In genomic region chr3:13083898-13084297, GRCh38 we compare ENCODE assay signal across 19 cellular contexts. TPM values are rescaled to one million over a fixed set of nuclear protein-coding genes. Genes with fewer than 3 reads are reported as not detected.
A peak's percentile ranks its signal among the peaks of the same experiment; 100 is the strongest.
DNase-seq lines count a peak whose midpoint lies in the region; ATAC-seq, FAIRE-seq and TF ChIP-seq lines count a peak whose summit lies in the region.
"Had no signal": no experiment of that assay in that cellular context is flagged by ENCODE, and none has a peak within 500 bp of the region (broad histone marks: within the 10 kb centered on the region; RNA-seq: fewer than 3 reads in every experiment).

No MANE protein-coding gene starts in this region.

- FAIRE-seq in GM18507 (lab: Jason Lieb, UNC), result peak; percentile 69

- H3F3A ChIP-seq in neural progenitor cell (ENCODE audit: low read depth), result no peaks in the 10 kb centered on the region

- DNase-seq in GM18507 (ENCODE audit: extremely low spot score, insufficient read length, low read depth), result no peak
- DNase-seq in neural progenitor cell (ENCODE audit: low spot score), result no peak
- no peak for DNase-seq in stimulated activated naive CD4-positive, alpha-beta T cell treated with Interleukin-2 at 50 U/mL for 16 hours (lab: John Stamatoyannopoulos, UW)
- DNase-seq in activated CD8-positive, alpha-beta memory T cell treated with anti-CD3 and anti-CD28 coated beads for 24 hours, result no peak
- no peak for DNase-seq in breast epithelium (ENCODE audit: low spot score in 2 of 2)
- DNase-seq: activated CD8-positive, alpha-beta T cell treated with anti-CD3 and anti-CD28 coated beads, Interleukin-2, amount 10 ng/mL, durations not matched to agents 7 days and 5 days; BE2C; brain microvascular endothelial cell; effector memory CD4-positive, alpha-beta T cell; foreskin fibroblast; GOT3; NCI-H526 treated with DMSO at 0.1 percent for 48 hours; SHP77 treated with DMSO at 0.1 percent for 48 hours; stimulated activated CD4-positive, alpha-beta T cell treated with anti-CD3 and anti-CD28 coated beads, Interleukin-4, amount 100 ng/mL, for 1 hour; stimulated activated naive CD8-positive, alpha-beta T cell treated with anti-CD3 and anti-CD28 coated beads, Interleukin-15, Interleukin-2, amounts not matched to agents 100 U/mL and 50 U/mL, for 24 hours had no signal

- H3K36me3 ChIP-seq in neural progenitor cell (no peaks in the 10 kb centered on the region), breast epithelium (no peaks in the 10 kb centered on the region)
- H3K36me3 ChIP-seq: BE2C, brain microvascular endothelial cell had no signal

- no peak overlapping the region for H3K4me2 ChIP-seq in neural progenitor cell
- H3K4me2 ChIP-seq: KMS-11 had no signal

- H3K79me2 ChIP-seq in neural progenitor cell (ENCODE audit: low read depth), result no peaks in the 10 kb centered on the region

- TF ChIP-seq CTCF in neural progenitor cell (IDR thresholded peaks at IDR 0.05), result no peak
- no peak for TF ChIP-seq CTCF in breast epithelium (IDR thresholded peaks at IDR 0.05)

- H3K36me3 Mint-ChIP-seq in neural progenitor cell, result no peaks in the 10 kb centered on the region

- H4K20me1 ChIP-seq in neural progenitor cell (ENCODE audit: low read depth), result no peaks in the 10 kb centered on the region

- H3K4me3 ChIP-seq in neural progenitor cell (no peak overlapping the region), breast epithelium (no peak overlapping the region)

- no peak overlapping the region for H3K4me3 Mint-ChIP-seq in neural progenitor cell
- H3K4me3 Mint-ChIP-seq: activated CD8-positive, alpha-beta T cell treated with anti-CD3 and anti-CD28 coated beads, Interleukin-2, amount 10 ng/mL, durations not matched to agents 7 days and 5 days had no signal

- H3K27ac ChIP-seq in neural progenitor cell (no peak overlapping the region), breast epithelium (no peak overlapping the region)
- H3K27ac ChIP-seq: brain microvascular endothelial cell, KMS-11 had no signal

- ATAC-seq in GM21576 (IDR thresholded peaks at IDR 0.05; ENCODE audit: unreplicated experiment), result peak; percentile 58
- ATAC-seq in HG03442 (IDR thresholded peaks at IDR 0.05; ENCODE audit: unreplicated experiment), result peak; percentile 41
- no peak for ATAC-seq in HG03139 (IDR thresholded peaks at IDR 0.05; ENCODE audit: unreplicated experiment)
- ATAC-seq: activated CD8-positive, alpha-beta T cell treated with anti-CD3 and anti-CD28 coated beads, Interleukin-2, amount 10 ng/mL, durations not matched to agents 7 days and 5 days; stimulated activated naive CD8-positive, alpha-beta T cell treated with anti-CD3 and anti-CD28 coated beads, Interleukin-15, Interleukin-2, amounts not matched to agents 100 U/mL and 50 U/mL, for 24 hours had no signal

- H3K27me3 ChIP-seq in neural progenitor cell (no peaks in the 10 kb centered on the region), breast epithelium (no peaks in the 10 kb centered on the region)
- H3K27me3 ChIP-seq: BE2C, brain microvascular endothelial cell had no signal

- H3K9me3 ChIP-seq in neural progenitor cell (ENCODE audit: low read depth) (no peaks in the 10 kb centered on the region), breast epithelium (no peaks in the 10 kb centered on the region)
- H3K9me3 ChIP-seq: BE2C had no signal

- H3K27me3 Mint-ChIP-seq in neural progenitor cell (ENCODE audit: insufficient read depth, low read depth), result peaks cover 4% of the 10 kb centered on the region

- H3K9ac ChIP-seq in neural progenitor cell, result no peak overlapping the region
- H3K9ac ChIP-seq: KMS-11 had no signal

- no peak for TF ChIP-seq POLR2A in breast epithelium (IDR thresholded peaks at IDR 0.05)

- intact Hi-C loops in breast epithelium (cut with DNase I; ENCODE audit: low total_unique reads), result no loop called here

- peaks cover 44% of the 10 kb centered on the region for H3K4me1 Mint-ChIP-seq in neural progenitor cell

- peak overlapping the region; percentile 85 for H3K27ac Mint-ChIP-seq in neural progenitor cell
- H3K27ac Mint-ChIP-seq: activated CD8-positive, alpha-beta T cell treated with anti-CD3 and anti-CD28 coated beads, Interleukin-2, amount 10 ng/mL, durations not matched to agents 7 days and 5 days had no signal

- H3K4me1 ChIP-seq in neural progenitor cell (peaks cover 14% of the 10 kb centered on the region), breast epithelium (no peaks in the 10 kb centered on the region)
- H3K4me1 ChIP-seq: BE2C had no signal

- H2AFZ ChIP-seq in neural progenitor cell (replicated peaks), result no peak overlapping the region

- no peaks in the 10 kb centered on the region for H3K9me3 Mint-ChIP-seq in neural progenitor cell

RNA-seq across cellular contexts. Expression of gene IQSEC1, which starts 10.7 kb away (rescaled TPM):
- total RNA-seq in neural progenitor cell (ENCODE audit: low replicate concordance), result 8.9 and 19.7 TPM in 2 replicates
- total RNA-seq in breast epithelium, result 10 to 100 TPM; 26.9 to 45.4 (median 26.9) TPM
